In genomic region chrX:26914232-26914631, GRCh38 we compare ENCODE assay signal across 18 cellular contexts.
DNase-seq lines count a peak whose midpoint lies in the region; ATAC-seq and TF ChIP-seq lines count a peak whose summit lies in the region.
"Had no signal": no experiment of that assay in that cellular context is flagged by ENCODE, and none has a peak within 500 bp of the region (broad histone marks: within the 10 kb centered on the region; RNA-seq: fewer than 3 reads in every experiment).

No MANE protein-coding gene starts in this region.

- H3K27me3 ChIP-seq in ACC112 (ENCODE audit: insufficient read depth, low read length) (no peaks in the 10 kb centered on the region), RWPE2 (ENCODE audit: insufficient read depth, poor library complexity, severe bottlenecking) (no peaks in the 10 kb centered on the region)

- H3K9me3 Mint-ChIP-seq in activated CD4-positive, alpha-beta T cell treated with anti-CD3 and anti-CD28 coated beads, Interleukin-2, amount 10 ng/mL, durations not matched to agents 7 days and 5 days = no peaks in the 10 kb centered on the region
- H3K9me3 Mint-ChIP-seq: CD14-positive monocyte had no signal

- no peaks in the 10 kb centered on the region for H3K36me3 Mint-ChIP-seq in activated CD4-positive, alpha-beta T cell treated with anti-CD3 and anti-CD28 coated beads, Interleukin-2, amount 10 ng/mL, durations not matched to agents 7 days and 5 days (ENCODE audit: low read depth)
- H3K36me3 Mint-ChIP-seq: CD14-positive monocyte had no signal

- POLR2A ChIA-PET in activated CD4-positive, alpha-beta T cell treated with anti-CD3 and anti-CD28 coated beads, Interleukin-2, amount 10 ng/mL, durations not matched to agents 7 days and 5 days (lab: Charles Lee) = no interaction called here

- H3K27ac Mint-ChIP-seq in activated CD4-positive, alpha-beta T cell treated with anti-CD3 and anti-CD28 coated beads, Interleukin-2, amount 10 ng/mL, durations not matched to agents 7 days and 5 days = no peak overlapping the region
- H3K27ac Mint-ChIP-seq: B cell, CD14-positive monocyte had no signal

- H3K4me1 ChIP-seq in ACC112 (ENCODE audit: control insufficient read depth, insufficient read depth, low read length, unreplicated experiment) (peaks cover 16% of the 10 kb centered on the region), RWPE2 (ENCODE audit: insufficient read depth, poor library complexity, severe bottlenecking) (peaks cover 6% of the 10 kb centered on the region)

- H2AFZ ChIP-seq in ACC112 (ENCODE audit: low read length, unreplicated experiment) = no peak overlapping the region

- H3K4me3 ChIP-seq in ACC112 (ENCODE audit: low read depth, low read length) (peak overlapping the region; percentile 29; the same call in 1 of the 2 replicates), RWPE2 (ENCODE audit: severe bottlenecking) (no peak overlapping the region), choroid plexus epithelial cell (ENCODE audit: low read depth, low read length) (no peak overlapping the region)

- no peaks in the 10 kb centered on the region for H3K4me1 Mint-ChIP-seq in activated CD4-positive, alpha-beta T cell treated with anti-CD3 and anti-CD28 coated beads, Interleukin-2, amount 10 ng/mL, durations not matched to agents 7 days and 5 days
- H3K4me1 Mint-ChIP-seq: B cell, CD14-positive monocyte had no signal

- TF ChIP-seq CTCF in RWPE2 (IDR thresholded peaks at IDR 0.05; ENCODE audit: poor library complexity, severe bottlenecking) (no peak), choroid plexus epithelial cell (conservative IDR thresholded peaks at IDR 0.05; ENCODE audit: low read depth, low read length) (no peak)

- peak overlapping the region; percentile 90 for H3K27ac ChIP-seq in ACC112 (ENCODE audit: low read depth, low read length)
- peak overlapping the region; percentile 54 for H3K27ac ChIP-seq in RWPE2 (ENCODE audit: poor library complexity, severe bottlenecking)

- DNase-seq in RWPE2 (ENCODE audit: low spot score) (no peak), choroid plexus epithelial cell (ENCODE audit: low read depth) (peak; percentile 38), iris pigment epithelial cell (ENCODE audit: low read depth) (peak; percentile 49), NCI-H2171 treated with DMSO at 0.1 percent for 48 hours (lab: John Stamatoyannopoulos, UW) (no peak), NCI-H128 (lab: John Stamatoyannopoulos, UW; ENCODE audit: unreplicated experiment) (no peak)
- DNase-seq in activated CD4-positive, alpha-beta T cell treated with anti-CD3 and anti-CD28 coated beads, Interleukin-2, amount 10 ng/mL, durations not matched to agents 7 days and 5 days = no peak
- DNase-seq: EL, GF-D8, Kasumi-1, NCI-H1436, NCI-H2029, NCI-H226, NCI-H82 had no signal

- H3K79me2 ChIP-seq in ACC112 (ENCODE audit: control insufficient read depth, insufficient read depth, low read length, unreplicated experiment) = no peaks in the 10 kb centered on the region

- no peak overlapping the region for H3K4me3 Mint-ChIP-seq in activated CD4-positive, alpha-beta T cell treated with anti-CD3 and anti-CD28 coated beads, Interleukin-2, amount 10 ng/mL, durations not matched to agents 7 days and 5 days
- H3K4me3 Mint-ChIP-seq: B cell, CD14-positive monocyte had no signal

- H3K36me3 ChIP-seq in ACC112 (ENCODE audit: insufficient read depth, low read length) (no peaks in the 10 kb centered on the region), RWPE2 (ENCODE audit: low read depth) (no peaks in the 10 kb centered on the region)

- H3K9me3 ChIP-seq in RWPE2 (ENCODE audit: severe bottlenecking) = no peaks in the 10 kb centered on the region

- H3K27me3 Mint-ChIP-seq in activated CD4-positive, alpha-beta T cell treated with anti-CD3 and anti-CD28 coated beads, Interleukin-2, amount 10 ng/mL, durations not matched to agents 7 days and 5 days = no peaks in the 10 kb centered on the region
- H3K27me3 Mint-ChIP-seq: B cell had no signal

- ATAC-seq in RWPE2 (ENCODE audit: low read depth) = no peak
- ATAC-seq: HCT116, Panc1 had no signal

- CTCF ChIA-PET in activated CD4-positive, alpha-beta T cell treated with anti-CD3 and anti-CD28 coated beads, Interleukin-2, amount 10 ng/mL, durations not matched to agents 7 days and 5 days (lab: Charles Lee) = no interaction called here

Comparison
In these comparisons a context has a peak if more than half of its experiments do, and no peak if none do; other contexts are left out.
1. DNase-seq: peak in choroid plexus epithelial cell (single experiment) and iris pigment epithelial cell (single experiment); none in RWPE2 (single experiment), activated CD4-positive, alpha-beta T cell treated with anti-CD3 and anti-CD28 coated beads, Interleukin-2, amount 10 ng/mL, durations not matched to agents 7 days and 5 days (single experiment), NCI-H2171 treated with DMSO at 0.1 percent for 48 hours (single experiment) and NCI-H128 (single experiment).